ENCODE assay signal across 1 cellular context in genomic region chr5:43006411-43007202, GRCh38.
TF ChIP-seq lines count a peak whose summit lies in the region.

No MANE protein-coding gene starts in this region.

TF ChIP-seq in IMR-90, 13 proteins besides CTCF, POLR2A, EP300 and RAD21:
- TF ChIP-seq ELK1 (IDR thresholded peaks at IDR 0.05; ENCODE audit: borderline replicate concordance, low read depth, low read length), result no peak
- no peak for TF ChIP-seq BHLHE40 (IDR thresholded peaks at IDR 0.05; ENCODE audit: low read depth, low read length)
- TF ChIP-seq MAFK (IDR thresholded peaks at IDR 0.05; ENCODE audit: low read depth, low read length), result no peak
- TF ChIP-seq MXI1 (IDR thresholded peaks at IDR 0.05; ENCODE audit: borderline replicate concordance, low read depth, low read length), result no peak
- TF ChIP-seq SMC3 (IDR thresholded peaks at IDR 0.05; ENCODE audit: low read depth, low read length), result no peak
- TF ChIP-seq USF2 (IDR thresholded peaks at IDR 0.05; ENCODE audit: low read depth, low read length), result no peak
- no peak for TF ChIP-seq CHD1 (IDR thresholded peaks at IDR 0.05; ENCODE audit: low read depth, low read length)
- no peak for TF ChIP-seq MAZ (IDR thresholded peaks at IDR 0.05; ENCODE audit: borderline replicate concordance, low read depth, low read length)
